Comparison of ENCODE assay signal across 8 cellular contexts in genomic region chr1:111448918-111449702, GRCh38. TPM values are rescaled to one million over a fixed set of nuclear protein-coding genes. Genes with fewer than 3 reads are reported as not detected.
DNase-seq lines count a peak whose midpoint lies in the region; ATAC-seq and TF ChIP-seq lines count a peak whose summit lies in the region.

TSS of gene ATP5PB (plus strand) at chr1:111449464. CDS start at chr1:111449542, 78 bp downstream.
TSS of gene WDR77 (minus strand) at chr1:111449256. CDS start at chr1:111449169, 87 bp downstream.

- H3K18ac ChIP-seq in H9 (ENCODE audit: insufficient read length, low read depth, low read length): peak within 1 kb of the TSS; percentile 64

- peak within 1 kb of the TSS; percentile 100 for H3K4me3 Mint-ChIP-seq in H9
- peak within 1 kb of the TSS; percentile 100 for H3K4me3 Mint-ChIP-seq in natural killer cell treated with Interleukin-12 subunit alpha and Interleukin-12 subunit beta and Interleukin-15 and Interleukin-18, amount 100 ng/mL, for 72 hours

- H3K56ac ChIP-seq in H9 (ENCODE audit: insufficient read length, low read depth, low read length): peak within 1 kb of the TSS; percentile 57

- H3T11ph ChIP-seq in H9 (ENCODE audit: low read length): no peak within 1 kb of the TSS

- H4K5ac ChIP-seq in H9 (ENCODE audit: insufficient read length, low read depth, low read length): peak within 1 kb of the TSS; percentile 50

- no peaks in the 10 kb centered on the region for H3K27me3 Mint-ChIP-seq in H9 (ENCODE audit: low read depth)
- H3K27me3 Mint-ChIP-seq in natural killer cell treated with Interleukin-12 subunit alpha and Interleukin-12 subunit beta and Interleukin-15 and Interleukin-18, amount 100 ng/mL, for 72 hours: no peaks in the 10 kb centered on the region

- peak within 1 kb of the TSS; percentile 63 for H3K27ac ChIP-seq in H9 (ENCODE audit: insufficient read length, low read depth, low read length)

- H3K4me3 ChIP-seq in MG63: peak within 1 kb of the TSS; percentile 98
- peak within 1 kb of the TSS; percentile 89 for H3K4me3 ChIP-seq in fibroblast of pulmonary artery (replicated peaks; ENCODE audit: low read depth, low read length)

- DNase-seq in ELR (ENCODE audit: low read depth) (peak; percentile 100), H9 (peak; percentile 97), MG63 (peak; percentile 98), SHP77 treated with DMSO at 0.1 percent for 48 hours (lab: John Stamatoyannopoulos, UW) (peak; percentile 98), fibroblast of pulmonary artery (ENCODE audit: low read depth) (peak; percentile 99)
- DNase-seq in activated effector memory CD4-positive, alpha-beta T cell treated with anti-CD3 and anti-CD28 coated beads, Interleukin-2, amount 50 U/mL, for 16 hours: peak; percentile 96
- DNase-seq in natural killer cell treated with Interleukin-12 subunit alpha and Interleukin-12 subunit beta and Interleukin-15 and Interleukin-18, amount 100 ng/mL, for 72 hours (ENCODE audit: low spot score): peak; percentile 95
- DNase-seq in stimulated activated naive CD8-positive, alpha-beta T cell treated with anti-CD3 and anti-CD28 coated beads, Interleukin-15, Interleukin-2, amounts not matched to agents 100 U/mL and 50 U/mL, for 24 hours: peak; percentile 89

- H3K9me3 ChIP-seq in H9 (ENCODE audit: control insufficient read depth, low read depth, low read length) (no peaks in the 10 kb centered on the region), MG63 (no peaks in the 10 kb centered on the region)

- H3K4me1 ChIP-seq in H9 (ENCODE audit: insufficient read depth, low read length): no peaks in the 10 kb centered on the region

- no peak within 1 kb of the TSS for H4K91ac ChIP-seq in H9 (ENCODE audit: insufficient read length, low read depth, low read length)

- peaks cover 12 to 21% of the 10 kb centered on the region in 2 experiments for H3K4me1 Mint-ChIP-seq in H9
- H3K4me1 Mint-ChIP-seq in natural killer cell treated with Interleukin-12 subunit alpha and Interleukin-12 subunit beta and Interleukin-15 and Interleukin-18, amount 100 ng/mL, for 72 hours (ENCODE audit: low read depth in 2 of 2): peaks cover 52 to 59% of the 10 kb centered on the region in 2 donors

- H3K36me3 Mint-ChIP-seq in H9 (ENCODE audit: insufficient read depth in 1 of 3, low read depth in 3 of 3): peaks cover 15 to 53% (median 37%) of the 10 kb centered on the region in 3 experiments
- peaks cover 25% of the 10 kb centered on the region for H3K36me3 Mint-ChIP-seq in natural killer cell treated with Interleukin-12 subunit alpha and Interleukin-12 subunit beta and Interleukin-15 and Interleukin-18, amount 100 ng/mL, for 72 hours

- H3K36me3 ChIP-seq in MG63: peaks cover 77% of the 10 kb centered on the region

- H3K79me2 ChIP-seq in H9 (ENCODE audit: insufficient read depth, low read length): peaks cover 18% of the 10 kb centered on the region; the same call in 1 of the 2 replicates

- no peak within 1 kb of the TSS for H2BK5ac ChIP-seq in H9 (ENCODE audit: insufficient read length, low read length)

- no peaks in the 10 kb centered on the region for H3K9me3 Mint-ChIP-seq in H9
- H3K9me3 Mint-ChIP-seq in natural killer cell treated with Interleukin-12 subunit alpha and Interleukin-12 subunit beta and Interleukin-15 and Interleukin-18, amount 100 ng/mL, for 72 hours: no peaks in the 10 kb centered on the region

- no peak within 1 kb of the TSS for H3K4ac ChIP-seq in H9 (ENCODE audit: low read depth, low read length)

- TF ChIP-seq CTCF in H9 (conservative IDR thresholded peaks at IDR 0.05) (0 out of 3 replicates have a peak, but pooled peaks have one; percentile 11), fibroblast of pulmonary artery (IDR thresholded peaks at IDR 0.05; ENCODE audit: low read length, missing control alignments) (no peak)

- H2AK5ac ChIP-seq in H9 (ENCODE audit: insufficient read length, low read length): no peak within 1 kb of the TSS

- H3K79me1 ChIP-seq in H9 (ENCODE audit: insufficient read depth, low read depth, low read length, poor library complexity, severe bottlenecking): peaks cover 16% of the 10 kb centered on the region

- no peaks in the 10 kb centered on the region for H4K20me1 ChIP-seq in H9 (ENCODE audit: control insufficient read depth, insufficient read depth, insufficient read length)

- H3K23ac ChIP-seq in H9 (ENCODE audit: insufficient read length, low read depth, low read length): no peak within 1 kb of the TSS

- no CpG with 5 or more reads among the region's 54 CpGs for WGBS in H9 (ENCODE audit: extremely low coverage, insufficient read length, low lambda C conversion rate)

- peak within 1 kb of the TSS; percentile 82 for H3K14ac ChIP-seq in H9 (ENCODE audit: insufficient read depth, low read length)

- peak within 1 kb of the TSS; percentile 82 for H3K4me2 ChIP-seq in H9 (ENCODE audit: insufficient read depth, insufficient read length, low read length)

- H2BK20ac ChIP-seq in H9 (ENCODE audit: low read depth, low read length, poor library complexity, severe bottlenecking): no peak within 1 kb of the TSS

- H2BK12ac ChIP-seq in H9 (ENCODE audit: insufficient read length, low read depth, low read length): no peak within 1 kb of the TSS

- H2BK15ac ChIP-seq in H9 (ENCODE audit: low read depth, low read length): no peak within 1 kb of the TSS

- H4K8ac ChIP-seq in H9 (replicated peaks; ENCODE audit: insufficient read length, low read depth, low read length): peak within 1 kb of the TSS; percentile 44

- H2AFZ ChIP-seq in H9 (ENCODE audit: low read length): peak within 1 kb of the TSS; percentile 7

- H3K9ac ChIP-seq in H9 (ENCODE audit: extremely low read depth, insufficient read length, low read length): peak within 1 kb of the TSS; percentile 98

- ATAC-seq in natural killer cell treated with Interleukin-12 subunit alpha and Interleukin-12 subunit beta and Interleukin-15 and Interleukin-18, amount 100 ng/mL, for 72 hours: peak; percentile 98 to 99
- ATAC-seq in stimulated activated naive CD8-positive, alpha-beta T cell treated with anti-CD3 and anti-CD28 coated beads, Interleukin-15, Interleukin-2, amounts not matched to agents 100 U/mL and 50 U/mL, for 24 hours: peak; percentile 99

- peaks cover 14% of the 10 kb centered on the region for H3K23me2 ChIP-seq in H9 (ENCODE audit: insufficient read length, low read depth, low read length, poor library complexity, severe bottlenecking)

- H3K27me3 ChIP-seq in H9 (ENCODE audit: insufficient read depth, low read length) (no peaks in the 10 kb centered on the region), MG63 (no peaks in the 10 kb centered on the region)

- H2BK120ac ChIP-seq in H9 (ENCODE audit: low read depth, low read length, poor library complexity, severe bottlenecking): no peak within 1 kb of the TSS

- H3K27ac Mint-ChIP-seq in H9: peak within 1 kb of the TSS; percentile 96 to 100 (median 99)
- H3K27ac Mint-ChIP-seq in natural killer cell treated with Interleukin-12 subunit alpha and Interleukin-12 subunit beta and Interleukin-15 and Interleukin-18, amount 100 ng/mL, for 72 hours: peak within 1 kb of the TSS; percentile 100

RNA-seq across cellular contexts. Expression of gene ATP5PB, which starts in this region (rescaled TPM):
- 250 and 271 TPM in 2 replicates for total RNA-seq in H9 (2021)
- total RNA-seq in MG63 (2014; rRNA removed; shearing (Covaris generic); ENCODE audit: low replicate concordance): 440 and 880 TPM in 2 replicates
- total RNA-seq in natural killer cell treated with Interleukin-12 subunit alpha and Interleukin-12 subunit beta and Interleukin-15 and Interleukin-18, amount 100 ng/mL, for 72 hours: 100 to 1,000 TPM; 188 to 272 TPM

RNA-seq across cellular contexts. Expression of gene WDR77, which starts in this region (rescaled TPM):
- total RNA-seq in H9 (2021): 70.9 and 74.2 TPM in 2 replicates
- total RNA-seq in MG63 (2014; rRNA removed; shearing (Covaris generic); ENCODE audit: low replicate concordance): 93.2 and 154 TPM in 2 replicates
- 10 to 100 TPM; 27.6 to 67.1 TPM for total RNA-seq in natural killer cell treated with Interleukin-12 subunit alpha and Interleukin-12 subunit beta and Interleukin-15 and Interleukin-18, amount 100 ng/mL, for 72 hours

Comparison
In these comparisons a context has a peak if more than half of its experiments do, and no peak if none do; other contexts are left out.
1. Peak in every context shown above with its lines: DNase-seq, ATAC-seq, H3K4me3 ChIP-seq and H3K27ac ChIP-seq.